Comparison of ENCODE assay signal across 8 cellular contexts in genomic region chr17:60600490-60601431, GRCh38. TPM values are rescaled to one million over a fixed set of nuclear protein-coding genes. Genes with fewer than 3 reads are reported as not detected.
DNase-seq lines count a peak whose midpoint lies in the region; ATAC-seq and TF ChIP-seq lines count a peak whose summit lies in the region.

No MANE protein-coding gene starts in this region.

- ATAC-seq in GM18867 (IDR thresholded peaks at IDR 0.05; ENCODE audit: unreplicated experiment) (peak; percentile 21), HG03175 (IDR thresholded peaks at IDR 0.05; ENCODE audit: unreplicated experiment) (peak; percentile 9), left lobe of liver (peak; percentile 52)

- DNase-seq in ACHN (peak; percentile 92), NCI-H446 treated with DMSO at 0.1 percent for 48 hours (lab: John Stamatoyannopoulos, UW) (peak; percentile 37), coronary artery (ENCODE audit: low spot score) (peak; percentile 84), left lobe of liver (ENCODE audit: low spot score) (peak; percentile 73)
- DNase-seq in activated CD4-positive, alpha-beta T cell treated with anti-CD3 and anti-CD28 coated beads for 48 hours: peak; percentile 79
- DNase-seq in stimulated activated CD4-positive, alpha-beta T cell treated with anti-CD3 and anti-CD28 coated beads, Interleukin-2, amount 100 ng/mL, for 4 hours (ENCODE audit: low read depth): peak; percentile 40

- in situ Hi-C loops in ACHN (cut with HindIII; ENCODE audit: low pct_ligation_motif_present, low pct_unique_long_range_greater_than_20kb, low sequenced_read_pairs): no loop called here

- peak; percentile 57 for TF ChIP-seq CTCF in coronary artery (IDR thresholded peaks at IDR 0.05)

- H3K27ac ChIP-seq in coronary artery: peak overlapping the region; percentile 93 to 96

- peak overlapping the region; percentile 98 for H3K4me3 ChIP-seq in coronary artery

RNA-seq across cellular contexts. Expression of gene PPM1D, which starts 0.8 kb away (rescaled TPM):
- 5.0 TPM for total RNA-seq in left lobe of liver

Comparison
In these comparisons a context has a peak if more than half of its experiments do, and no peak if none do; other contexts are left out.
1. Peak in every context shown above with its lines: DNase-seq, ATAC-seq, H3K4me3 ChIP-seq and H3K27ac ChIP-seq.
2. DNase-seq: peak in every context shown above with its lines; median percentile 92 in ACHN; 84 in coronary artery; 79 in activated CD4-positive, alpha-beta T cell treated with anti-CD3 and anti-CD28 coated beads for 48 hours; 73 in left lobe of liver; 40 in stimulated activated CD4-positive, alpha-beta T cell treated with anti-CD3 and anti-CD28 coated beads, Interleukin-2, amount 100 ng/mL, for 4 hours; 37 in NCI-H446 treated with DMSO at 0.1 percent for 48 hours.